ENCODE assay signal across 8 cellular contexts in the genomic region with DNA sequence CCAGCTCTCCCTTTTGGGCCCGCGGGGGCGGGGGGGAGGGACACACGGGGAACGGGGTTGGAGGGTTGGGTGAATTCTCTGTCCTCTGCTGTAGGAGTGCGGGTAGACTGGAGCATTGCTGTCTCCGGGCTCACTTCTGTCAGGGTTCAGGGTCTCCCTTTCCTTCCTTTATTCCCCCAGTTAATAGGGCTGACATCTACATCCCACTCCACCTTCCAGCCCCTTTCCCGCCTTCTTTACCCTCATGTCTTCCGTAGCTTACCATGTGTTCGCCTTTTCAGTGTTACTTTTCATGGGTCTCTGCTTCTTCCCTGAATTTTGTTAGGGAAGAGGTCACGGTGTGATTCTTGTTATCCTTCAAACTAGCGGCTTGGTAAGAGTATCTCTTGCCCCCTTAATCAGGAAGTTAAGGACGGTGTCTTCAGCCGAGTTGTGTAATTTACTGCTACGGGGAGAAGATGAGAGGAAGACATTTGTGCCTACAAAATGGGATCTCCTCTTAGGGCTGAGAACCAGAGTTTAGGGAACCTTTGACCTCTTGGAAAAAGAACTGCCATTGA. TPM values are rescaled to one million over a fixed set of nuclear protein-coding genes. Genes with fewer than 3 reads are reported as not detected.
DNase-seq lines count a peak whose midpoint lies in the region; ATAC-seq and TF ChIP-seq lines count a peak whose summit lies in the region.

No MANE protein-coding gene starts in this region.

- H3K4me1 ChIP-seq in heart left ventricle (peaks cover 0 to 83% (median 38%) of the 10 kb centered on the region in 12 donors), adipocyte (ENCODE audit: control insufficient read depth, insufficient read depth, low read length) (peaks cover 33% of the 10 kb centered on the region)

- WGBS in heart left ventricle, 4 donors: 0 to 1% (median 1%) methylated on average over 15 of the region's 15 CpGs

- intact Hi-C loops in heart left ventricle (cut with DNase I) (loop anchor here in 3 of 10 donors (1.0 to 10.0 kb wide), 3 partner anchors 105 to 112 kb away; no protein-coding TSS in a partner anchor), left ventricle myocardium superior (cut with micrococcal nuclease) (no loop called here)

- ATAC-seq in heart left ventricle: peak in 2 of 4 donors; percentile 52
- ATAC-seq in left ventricle myocardium superior: no peak

- no peaks in the 10 kb centered on the region for H3K36me3 ChIP-seq in heart left ventricle
- H3K36me3 ChIP-seq in adipocyte (ENCODE audit: control insufficient read depth, insufficient read depth, low read length, severe bottlenecking): no peaks in the 10 kb centered on the region

- H3K27ac ChIP-seq in heart left ventricle: peak overlapping the region; percentile 94 to 98 (median 98)

- H3K9me3 ChIP-seq in heart left ventricle: no peaks in the 10 kb centered on the region
- no peaks in the 10 kb centered on the region for H3K9me3 ChIP-seq in adipocyte (ENCODE audit: control insufficient read depth, low read length)

- H3K36me3 Mint-ChIP-seq in stimulated activated naive CD8-positive, alpha-beta T cell treated with anti-CD3 and anti-CD28 coated beads, Interleukin-15, Interleukin-2, amounts not matched to agents 100 ng/mL and 50 ng/mL, for 24 hours (ENCODE audit: low read depth): peaks cover 32% of the 10 kb centered on the region

- TF ChIP-seq CTCF in heart left ventricle (IDR thresholded peaks at IDR 0.05): no peak

- H3K4me3 ChIP-seq in heart left ventricle (peak overlapping the region; percentile 61 to 95 (median 82)), adipocyte (ENCODE audit: low read length) (peak overlapping the region; percentile 95)

- peak overlapping the region; percentile 92 for H3K9ac ChIP-seq in adipocyte (ENCODE audit: low read length)

- no peak for TF ChIP-seq POLR2A in heart left ventricle (IDR thresholded peaks at IDR 0.05)

- H3K9me3 Mint-ChIP-seq in stimulated activated naive CD8-positive, alpha-beta T cell treated with anti-CD3 and anti-CD28 coated beads, Interleukin-15, Interleukin-2, amounts not matched to agents 100 ng/mL and 50 ng/mL, for 24 hours: no peaks in the 10 kb centered on the region

- peak overlapping the region; percentile 96 for H3K4me3 Mint-ChIP-seq in stimulated activated naive CD8-positive, alpha-beta T cell treated with anti-CD3 and anti-CD28 coated beads, Interleukin-15, Interleukin-2, amounts not matched to agents 100 ng/mL and 50 ng/mL, for 24 hours

- H3K27me3 Mint-ChIP-seq in stimulated activated naive CD8-positive, alpha-beta T cell treated with anti-CD3 and anti-CD28 coated beads, Interleukin-15, Interleukin-2, amounts not matched to agents 100 ng/mL and 50 ng/mL, for 24 hours: no peaks in the 10 kb centered on the region

- DNase-seq in heart left ventricle (no peak), left ventricle myocardium superior (no peak), KG1 (lab: John Stamatoyannopoulos, UW) (peak; percentile 39), adipocyte (ENCODE audit: low read depth) (peak; percentile 39), islet precursor cell (peak; percentile 79), NCI-H1436 treated with DMSO at 0.1 percent for 48 hours (lab: John Stamatoyannopoulos, UW) (no peak), cortex of kidney (lab: John Stamatoyannopoulos, UW) (no peak)

- H3K27me3 ChIP-seq in heart left ventricle: no peaks in the 10 kb centered on the region
- H3K27me3 ChIP-seq in adipocyte (replicated peaks; ENCODE audit: control insufficient read depth, insufficient read depth, low read length): no peaks in the 10 kb centered on the region

- H3K27ac Mint-ChIP-seq in stimulated activated naive CD8-positive, alpha-beta T cell treated with anti-CD3 and anti-CD28 coated beads, Interleukin-15, Interleukin-2, amounts not matched to agents 100 ng/mL and 50 ng/mL, for 24 hours: peak overlapping the region; percentile 94

- H3K4me1 Mint-ChIP-seq in stimulated activated naive CD8-positive, alpha-beta T cell treated with anti-CD3 and anti-CD28 coated beads, Interleukin-15, Interleukin-2, amounts not matched to agents 100 ng/mL and 50 ng/mL, for 24 hours (ENCODE audit: low read depth): peaks cover 80% of the 10 kb centered on the region

RNA-seq across cellular contexts. Expression of a gene that starts 0.9 kb away (rescaled TPM):
- 100 to 1,000 TPM in 4 of 9 donors, 10 to 100 TPM in 5; 52.6 to 134 (median 99.1) TPM for total RNA-seq in heart left ventricle
- 10 to 100 TPM; 88.4 to 99.8 TPM for polyA plus RNA-seq in heart left ventricle
- total RNA-seq in left ventricle myocardium superior: 102 TPM

Comparison
In these comparisons a context has a peak if more than half of its experiments do, and no peak if none do; other contexts are left out.
1. DNase-seq: peak in KG1 (single experiment), adipocyte (single experiment) and islet precursor cell (single experiment); none in heart left ventricle (0 of 5), left ventricle myocardium superior (single experiment), NCI-H1436 treated with DMSO at 0.1 percent for 48 hours (single experiment) and cortex of kidney (single experiment).